Comparison of ENCODE assay signal across 1 cellular context in genomic region chr19:3700242-3701032, GRCh38.
A peak's percentile ranks its signal among the peaks of the same experiment; 100 is the strongest.
TF ChIP-seq lines count a peak whose summit lies in the region.

PIP5K1C (minus strand) TSS chr19:3700468; CDS start chr19:3700390, 78 bp downstream.

TF ChIP-seq in HepG2, 621 proteins besides CTCF, POLR2A, EP300 and RAD21 (continued from another document and continues in another):
- TF ChIP-seq ZNF264 (CRISPR knock-in tag; IDR thresholded peaks at IDR 0.05) (no peak), RARG (CRISPR knock-in tag; IDR thresholded peaks at IDR 0.05; ENCODE audit: low read depth) (no peak), MXD1 (CRISPR knock-in tag; IDR thresholded peaks at IDR 0.05) (no peak), ISL2 (CRISPR knock-in tag; IDR thresholded peaks at IDR 0.05) (no peak), MED1 (CRISPR knock-in tag; IDR thresholded peaks at IDR 0.05) (no peak), ZNF496 (CRISPR knock-in tag; IDR thresholded peaks at IDR 0.05; ENCODE audit: insufficient replicate concordance) (no peak), RNF2 (conservative IDR thresholded peaks at IDR 0.05; ENCODE audit: low read depth) (no peak), ZNF891 (CRISPR knock-in tag; IDR thresholded peaks at IDR 0.05) (no peak), ZBTB7A (CRISPR knock-in tag; IDR thresholded peaks at IDR 0.05) (no peak), TRIM22 (IDR thresholded peaks at IDR 0.05) (no peak), KDM1A (CRISPR knock-in tag; IDR thresholded peaks at IDR 0.05) (no peak), THAP8 (CRISPR knock-in tag; IDR thresholded peaks at IDR 0.05; ENCODE audit: borderline replicate concordance) (no peak), BCL6 (CRISPR knock-in tag; IDR thresholded peaks at IDR 0.05) (no peak), ONECUT2 (CRISPR knock-in tag; IDR thresholded peaks at IDR 0.05) (no peak), MYPOP (CRISPR knock-in tag; IDR thresholded peaks at IDR 0.05) (no peak), ZNF589 (CRISPR knock-in tag; conservative IDR thresholded peaks at IDR 0.05) (no peak), ZNF75D (CRISPR knock-in tag; IDR thresholded peaks at IDR 0.05; ENCODE audit: borderline replicate concordance) (no peak), ZBTB1 (CRISPR knock-in tag; IDR thresholded peaks at IDR 0.05; ENCODE audit: borderline replicate concordance) (no peak), CCAR2 (optimal IDR thresholded peaks at IDR 0.05; ENCODE audit: low read depth, low read length) (no peak), ZNF652 (CRISPR knock-in tag; IDR thresholded peaks at IDR 0.05; ENCODE audit: borderline replicate concordance, low read depth) (no peak), AGO1 (IDR thresholded peaks at IDR 0.05; ENCODE audit: low read depth, low read length, poor library complexity, severe bottlenecking) (no peak), FOSL2 (CRISPR knock-in tag; IDR thresholded peaks at IDR 0.05) (peak; percentile 93), NKX3-1 (CRISPR knock-in tag; IDR thresholded peaks at IDR 0.05) (no peak), MIER2 (CRISPR knock-in tag; IDR thresholded peaks at IDR 0.05) (no peak), SYNCRIP (IDR thresholded peaks at IDR 0.05; ENCODE audit: insufficient read depth, low read depth, low read length) (no peak), RBM39 (IDR thresholded peaks at IDR 0.05; ENCODE audit: low read depth, low read length, poor library complexity, severe bottlenecking) (no peak), SMAD9 (CRISPR knock-in tag; IDR thresholded peaks at IDR 0.05) (no peak), IRF1 (CRISPR knock-in tag; IDR thresholded peaks at IDR 0.05; ENCODE audit: low read depth) (no peak), SNAI1 (CRISPR knock-in tag; IDR thresholded peaks at IDR 0.05; ENCODE audit: borderline replicate concordance) (no peak), ZEB1 (IDR thresholded peaks at IDR 0.05; ENCODE audit: insufficient replicate concordance, low read depth) (no peak), NR0B2 (CRISPR knock-in tag; IDR thresholded peaks at IDR 0.05) (no peak), ZNF124 (CRISPR knock-in tag; IDR thresholded peaks at IDR 0.05) (no peak), ZFX (CRISPR knock-in tag; IDR thresholded peaks at IDR 0.05; ENCODE audit: low read depth) (peak; percentile 63), ZFP36L1 (CRISPR knock-in tag; IDR thresholded peaks at IDR 0.05) (no peak), ZNF850 (CRISPR knock-in tag; conservative IDR thresholded peaks at IDR 0.05) (no peak), KAT7 (CRISPR knock-in tag; IDR thresholded peaks at IDR 0.05; ENCODE audit: borderline replicate concordance) (no peak), RXRB (CRISPR knock-in tag; IDR thresholded peaks at IDR 0.05; ENCODE audit: borderline replicate concordance) (no peak; the same call in 1 of the 2 replicates), TAF15 (IDR thresholded peaks at IDR 0.05; ENCODE audit: low read depth, low read length, poor library complexity, severe bottlenecking) (no peak), HNRNPUL1 (IDR thresholded peaks at IDR 0.05; ENCODE audit: low read depth, low read length) (no peak), ZNF790 (CRISPR knock-in tag; IDR thresholded peaks at IDR 0.05; ENCODE audit: borderline replicate concordance) (no peak), ATF7-NPFF (CRISPR knock-in tag; IDR thresholded peaks at IDR 0.05; ENCODE audit: low read depth) (no peak), GFI1 (CRISPR knock-in tag; IDR thresholded peaks at IDR 0.05; ENCODE audit: borderline replicate concordance) (no peak), SIN3A (IDR thresholded peaks at IDR 0.05; ENCODE audit: borderline replicate concordance, low read depth, low read length) (peak; percentile 47; the same call in 1 of the 2 replicates), ZKSCAN5 (CRISPR knock-in tag; IDR thresholded peaks at IDR 0.05) (no peak), RFXANK (CRISPR knock-in tag; IDR thresholded peaks at IDR 0.05) (no peak), SNAPC4 (CRISPR knock-in tag; IDR thresholded peaks at IDR 0.05) (no peak), ATRX (CRISPR knock-in tag; IDR thresholded peaks at IDR 0.05; ENCODE audit: borderline replicate concordance) (no peak), NCOA2 (CRISPR knock-in tag; IDR thresholded peaks at IDR 0.05) (no peak), ZFP82 (CRISPR knock-in tag; IDR thresholded peaks at IDR 0.05; ENCODE audit: borderline replicate concordance) (no peak), CEBPG (CRISPR knock-in tag; IDR thresholded peaks at IDR 0.05) (no peak), ZNF282 (IDR thresholded peaks at IDR 0.05; ENCODE audit: partially characterized antibody) (no peak), FOXA3 (CRISPR knock-in tag; IDR thresholded peaks at IDR 0.05) (0 out of 2 replicates have a peak, but pooled peaks have one; percentile 18), RFX1 (IDR thresholded peaks at IDR 0.05) (no peak), IRF9 (CRISPR knock-in tag; IDR thresholded peaks at IDR 0.05; ENCODE audit: borderline replicate concordance) (no peak), STAT5B (CRISPR knock-in tag; IDR thresholded peaks at IDR 0.05) (no peak), HNF1A (IDR thresholded peaks at IDR 0.05; ENCODE audit: low read depth) (no peak), HNF1A (CRISPR knock-in tag; IDR thresholded peaks at IDR 0.05; ENCODE audit: borderline replicate concordance) (no peak), ZFYVE20 (CRISPR knock-in tag; IDR thresholded peaks at IDR 0.05; ENCODE audit: borderline replicate concordance, low read depth) (no peak), KDM5B (CRISPR knock-in tag; IDR thresholded peaks at IDR 0.05; ENCODE audit: borderline replicate concordance) (no peak), HBP1 (CRISPR knock-in tag; IDR thresholded peaks at IDR 0.05; ENCODE audit: low read depth) (no peak)
